ENCODE assay signal across 34 cellular contexts in genomic region chr15:86839502-86839901, GRCh38.
"Had no signal": no experiment of that assay in that cellular context is flagged by ENCODE, and none has a peak within 500 bp of the region (broad histone marks: within the 10 kb centered on the region; RNA-seq: fewer than 3 reads in every experiment).

No MANE protein-coding gene starts in this region.

- H3K9me3 ChIP-seq: MG63 had no signal

- H3K4me3 ChIP-seq: MG63 had no signal

- DNase-seq: Karpas-422, Kasumi-1, MG63, MM.1S, MV-4-11, NCI-H1048, NCI-H1092, NCI-H1092 treated with DMSO at 0.1 percent for 48 hours, NCI-H1105, NCI-H1105 treated with DMSO at 0.1 percent for 48 hours, NCI-H1417, NCI-H1417 treated with DMSO at 0.1 percent for 48 hours, NCI-H1436, NCI-H1436 treated with DMSO at 0.1 percent for 48 hours, NCI-H146, NCI-H1694, NCI-H1694 treated with DMSO at 0.1 percent for 48 hours, NCI-H187, NCI-H187 treated with DMSO at 0.1 percent for 48 hours, NCI-H1930, NCI-H2029, NCI-H2029 treated with DMSO at 0.1 percent for 48 hours, NCI-H2081, NCI-H2081 treated with DMSO at 0.1 percent for 48 hours, NCI-H2107, NCI-H2171, NCI-H2171 treated with DMSO at 0.1 percent for 48 hours, NCI-H2227 treated with DMSO at 0.1 percent for 48 hours, NCI-H226, NCI-H345, NCI-H446, NCI-H446 treated with DMSO at 0.1 percent for 48 hours, NCI-H510A, NCI-H510A treated with DMSO at 0.1 percent for 48 hours had no signal

- H3K36me3 ChIP-seq: MG63 had no signal
